8 cellular contexts compared by ENCODE assay signal in the genomic region with DNA sequence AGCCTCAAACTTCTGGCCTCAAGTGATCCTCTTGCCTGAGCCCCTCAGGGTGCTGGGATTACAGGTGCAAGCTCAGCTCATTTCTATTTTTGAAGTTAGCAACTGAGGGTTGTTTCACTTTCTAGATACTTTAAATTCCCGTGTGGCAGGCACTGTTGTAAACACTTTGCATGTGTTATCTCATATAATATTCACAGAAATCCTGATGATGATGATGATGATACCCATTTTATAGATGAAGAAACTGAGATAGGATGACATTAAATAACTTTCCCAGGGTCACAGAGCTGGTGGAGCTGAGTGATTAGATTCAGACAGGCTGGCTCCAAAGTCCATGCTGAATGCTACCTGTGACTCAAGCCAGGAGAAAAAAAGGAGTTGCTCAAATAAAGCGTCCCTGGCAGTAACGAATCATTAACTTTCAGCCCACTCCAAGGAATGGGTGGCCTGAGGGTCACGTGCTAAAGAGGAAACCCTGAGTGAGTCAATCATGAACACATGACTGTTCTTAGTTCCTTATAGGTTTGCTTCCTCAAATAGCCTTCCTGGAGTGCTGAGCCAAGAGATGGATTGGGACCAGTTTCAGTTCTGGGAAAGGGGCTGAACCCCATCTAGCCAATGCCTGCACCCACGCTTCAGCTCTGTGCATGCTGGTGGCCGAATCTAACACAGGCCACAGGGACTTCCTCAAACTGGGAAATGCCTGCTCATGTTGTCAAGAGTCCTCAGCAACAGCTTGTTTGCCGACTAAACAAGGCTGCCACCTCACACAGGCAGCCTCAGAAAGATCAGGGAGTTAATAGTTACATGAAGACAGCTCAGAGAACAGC. TPM values are rescaled to one million over a fixed set of nuclear protein-coding genes. Genes with fewer than 3 reads are reported as not detected.
A peak's percentile ranks its signal among the peaks of the same experiment; 100 is the strongest.
DNase-seq lines count a peak whose midpoint lies in the region; FAIRE-seq and TF ChIP-seq lines count a peak whose summit lies in the region.

No MANE protein-coding gene starts in this region.

- no peak overlapping the region for H2AFZ ChIP-seq in KMS-11 (ENCODE audit: low read depth)
- H2AFZ ChIP-seq in neural progenitor cell (replicated peaks): peak overlapping the region; percentile 86

- H3F3A ChIP-seq in neural progenitor cell (ENCODE audit: low read depth): peaks cover 15% of the 10 kb centered on the region

- H3K27me3 ChIP-seq in KMS-11 (ENCODE audit: insufficient read depth, low read depth) (no peaks in the 10 kb centered on the region), neural progenitor cell (no peaks in the 10 kb centered on the region)
- no peaks in the 10 kb centered on the region for H3K27me3 ChIP-seq in CD8-positive, alpha-beta memory T cell (ENCODE audit: insufficient read depth, low read length, poor library complexity, severe bottlenecking)

- peak overlapping the region; percentile 50 for H3K4me3 Mint-ChIP-seq in T-helper 2 cell treated with Interferon-gamma antibody and Interleukin-4, amounts not matched to agents 5 μg/mL and 100 μg/mL, for 36 hours
- no peak overlapping the region for H3K4me3 Mint-ChIP-seq in neural progenitor cell
- no peak overlapping the region for H3K4me3 Mint-ChIP-seq in CD8-positive, alpha-beta memory T cell

- H3K9ac ChIP-seq in KMS-11 (peak overlapping the region; percentile 29; the same call in 1 of the 2 replicates), neural progenitor cell (no peak overlapping the region)

- no peak for TF ChIP-seq CTCF in KMS-11 (conservative IDR thresholded peaks at IDR 0.05; ENCODE audit: low read depth, low read length)
- no peak for TF ChIP-seq CTCF in neural progenitor cell (IDR thresholded peaks at IDR 0.05)

- peak overlapping the region; percentile 52 for H3K27ac Mint-ChIP-seq in T-helper 2 cell treated with Interferon-gamma antibody and Interleukin-4, amounts not matched to agents 5 μg/mL and 100 μg/mL, for 36 hours
- peak overlapping the region; percentile 86 for H3K27ac Mint-ChIP-seq in neural progenitor cell
- no peak overlapping the region for H3K27ac Mint-ChIP-seq in CD8-positive, alpha-beta memory T cell

- no peaks in the 10 kb centered on the region for H3K36me3 ChIP-seq in KMS-11 (ENCODE audit: insufficient read depth)
- no peaks in the 10 kb centered on the region for H3K36me3 ChIP-seq in neural progenitor cell
- no peaks in the 10 kb centered on the region for H3K36me3 ChIP-seq in CD8-positive, alpha-beta memory T cell (ENCODE audit: insufficient read depth, low read length)

- peak overlapping the region; percentile 71 for H3K4me2 ChIP-seq in KMS-11
- H3K4me2 ChIP-seq in neural progenitor cell: no peak overlapping the region

- H4K20me1 ChIP-seq in KMS-11 (ENCODE audit: insufficient read depth) (no peaks in the 10 kb centered on the region), neural progenitor cell (ENCODE audit: low read depth) (no peaks in the 10 kb centered on the region)

- peaks cover 86% of the 10 kb centered on the region for H3K4me1 ChIP-seq in KMS-11 (ENCODE audit: low read depth, poor library complexity, severe bottlenecking)
- H3K4me1 ChIP-seq in neural progenitor cell: peaks cover 9% of the 10 kb centered on the region
- no peaks in the 10 kb centered on the region for H3K4me1 ChIP-seq in CD8-positive, alpha-beta memory T cell (ENCODE audit: insufficient read depth, low read length)

- peaks cover 57% of the 10 kb centered on the region for H3K4me1 Mint-ChIP-seq in T-helper 2 cell treated with Interferon-gamma antibody and Interleukin-4, amounts not matched to agents 5 μg/mL and 100 μg/mL, for 36 hours (ENCODE audit: low read depth)
- H3K4me1 Mint-ChIP-seq in neural progenitor cell: peaks cover 14% of the 10 kb centered on the region
- H3K4me1 Mint-ChIP-seq in CD8-positive, alpha-beta memory T cell: peaks cover 0 to 14% (median 6%) of the 10 kb centered on the region in 3 donors

- no peaks in the 10 kb centered on the region for H3K9me3 Mint-ChIP-seq in T-helper 2 cell treated with Interferon-gamma antibody and Interleukin-4, amounts not matched to agents 5 μg/mL and 100 μg/mL, for 36 hours
- H3K9me3 Mint-ChIP-seq in neural progenitor cell: no peaks in the 10 kb centered on the region
- H3K9me3 Mint-ChIP-seq in CD8-positive, alpha-beta memory T cell: no peaks in the 10 kb centered on the region

- H3K4me3 ChIP-seq in KMS-11 (IDR thresholded peaks at IDR 0.05; ENCODE audit: insufficient read depth, low read depth, low read length): no peak overlapping the region
- H3K4me3 ChIP-seq in neural progenitor cell: no peak overlapping the region
- no peak overlapping the region for H3K4me3 ChIP-seq in CD8-positive, alpha-beta memory T cell (ENCODE audit: low read length)

- no peaks in the 10 kb centered on the region for H3K9me3 ChIP-seq in neural progenitor cell (ENCODE audit: low read depth)
- H3K9me3 ChIP-seq in CD8-positive, alpha-beta memory T cell (ENCODE audit: low read length): no peaks in the 10 kb centered on the region

- CTCF ChIA-PET in CD8-positive, alpha-beta memory T cell (lab: Charles Lee): no interaction called here

- POLR2A ChIA-PET in CD8-positive, alpha-beta memory T cell (lab: Charles Lee): no interaction called here

- no peak for TF ChIP-seq POLR2A in H54 (IDR thresholded peaks at IDR 0.05; ENCODE audit: low read depth, low read length)

- DNase-seq in stimulated activated CD4-positive, alpha-beta T cell treated with anti-CD3 and anti-CD28 coated beads, Interleukin-1b, Interleukin-23, amount 100 ng/mL, for 48 hours: peak; percentile 3
- no peak for DNase-seq in stimulated activated CD4-positive, alpha-beta T cell treated with anti-CD3 and anti-CD28 coated beads, Interleukin-4, amount 100 ng/mL, for 4 hours
- DNase-seq in H54 (ENCODE audit: insufficient read length, low spot score): peak; percentile 42
- DNase-seq in T-helper 2 cell treated with Interferon-gamma antibody and Interleukin-4, amounts not matched to agents 5 μg/mL and 100 μg/mL, for 36 hours (ENCODE audit: low spot score): peak; percentile 45
- DNase-seq in fibroblast of peridontal ligament (ENCODE audit: extremely low read depth): peak; percentile 88
- DNase-seq in neural progenitor cell (ENCODE audit: low spot score): peak; percentile 36
- DNase-seq in CD8-positive, alpha-beta memory T cell: no peak

- H3K36me3 Mint-ChIP-seq in T-helper 2 cell treated with Interferon-gamma antibody and Interleukin-4, amounts not matched to agents 5 μg/mL and 100 μg/mL, for 36 hours (ENCODE audit: low read depth): peaks cover 4% of the 10 kb centered on the region
- no peaks in the 10 kb centered on the region for H3K36me3 Mint-ChIP-seq in neural progenitor cell
- no peaks in the 10 kb centered on the region for H3K36me3 Mint-ChIP-seq in CD8-positive, alpha-beta memory T cell

- H3K27me3 Mint-ChIP-seq in T-helper 2 cell treated with Interferon-gamma antibody and Interleukin-4, amounts not matched to agents 5 μg/mL and 100 μg/mL, for 36 hours (ENCODE audit: low read depth): no peaks in the 10 kb centered on the region
- H3K27me3 Mint-ChIP-seq in neural progenitor cell (ENCODE audit: insufficient read depth, low read depth): peaks cover 3% of the 10 kb centered on the region
- H3K27me3 Mint-ChIP-seq in CD8-positive, alpha-beta memory T cell: peaks cover 2 to 5% of the 10 kb centered on the region in 2 donors

- H3K79me2 ChIP-seq in KMS-11 (ENCODE audit: insufficient read depth, low read depth) (peaks cover 22% of the 10 kb centered on the region), neural progenitor cell (ENCODE audit: low read depth) (no peaks in the 10 kb centered on the region)

- peak; percentile 89 for FAIRE-seq in H54 (lab: Jason Lieb, UNC)

- H3K27ac ChIP-seq in KMS-11: peak overlapping the region; percentile 79
- peak overlapping the region; percentile 71 for H3K27ac ChIP-seq in neural progenitor cell
- no peak overlapping the region for H3K27ac ChIP-seq in CD8-positive, alpha-beta memory T cell (ENCODE audit: low read depth, low read length)

RNA-seq across cellular contexts. Expression of a gene that starts 52.8 kb away (rescaled TPM):
- total RNA-seq in neural progenitor cell (ENCODE audit: low replicate concordance): 2.9 and 6.1 TPM in 2 replicates
- 1 to 10 TPM; 1.1 to 1.4 TPM for total RNA-seq in CD8-positive, alpha-beta memory T cell
- polyA plus RNA-seq in CD8-positive, alpha-beta memory T cell: not detected

Comparison
In these comparisons a context has a peak if more than half of its experiments do, and no peak if none do; other contexts are left out.
1. DNase-seq: peak in stimulated activated CD4-positive, alpha-beta T cell treated with anti-CD3 and anti-CD28 coated beads, Interleukin-1b, Interleukin-23, amount 100 ng/mL, for 48 hours (single experiment), H54 (single experiment), T-helper 2 cell treated with Interferon-gamma antibody and Interleukin-4, amounts not matched to agents 5 μg/mL and 100 μg/mL, for 36 hours (single experiment), fibroblast of peridontal ligament (single experiment) and neural progenitor cell (single experiment); none in stimulated activated CD4-positive, alpha-beta T cell treated with anti-CD3 and anti-CD28 coated beads, Interleukin-4, amount 100 ng/mL, for 4 hours (0 of 2) and CD8-positive, alpha-beta memory T cell (0 of 5).
2. H3K27ac Mint-ChIP-seq: peak in T-helper 2 cell treated with Interferon-gamma antibody and Interleukin-4, amounts not matched to agents 5 μg/mL and 100 μg/mL, for 36 hours (single experiment) and neural progenitor cell (single experiment); none in CD8-positive, alpha-beta memory T cell (0 of 8).